Comparison of ENCODE assay signal across 8 cellular contexts in the genomic region with DNA sequence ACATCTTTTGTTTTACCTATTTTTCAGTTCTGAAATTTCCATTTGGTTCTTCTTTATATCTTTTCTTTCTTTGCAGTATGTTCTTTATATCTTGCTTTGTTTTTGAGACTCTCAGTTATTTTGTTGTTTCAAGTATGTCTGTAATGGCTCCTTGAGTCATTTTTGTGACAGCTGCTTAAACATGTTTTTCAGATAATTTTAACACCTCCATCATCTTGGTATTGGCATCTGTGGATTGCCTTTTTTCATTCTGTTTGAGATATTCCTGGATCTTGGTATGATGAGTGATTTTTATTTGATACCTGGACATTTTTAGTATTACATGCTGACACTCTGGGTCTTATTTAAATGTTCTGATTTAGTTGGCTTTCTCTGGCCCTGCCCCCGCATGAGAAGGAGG.
"Had no signal": no experiment of that assay in that cellular context is flagged by ENCODE, and none has a peak within 500 bp of the region (broad histone marks: within the 10 kb centered on the region; RNA-seq: fewer than 3 reads in every experiment).

No MANE protein-coding gene starts in this region.

- H3K9me3 Mint-ChIP-seq: activated naive CD8-positive, alpha-beta T cell treated with anti-CD3 and anti-CD28 coated beads, Interleukin-2, amount 10 ng/mL, durations not matched to agents 7 days and 5 days had no signal

- ATAC-seq: esophagus mucosa, Right ventricle myocardium inferior had no signal

- H3K4me3 Mint-ChIP-seq: activated naive CD8-positive, alpha-beta T cell treated with anti-CD3 and anti-CD28 coated beads, Interleukin-2, amount 10 ng/mL, durations not matched to agents 7 days and 5 days had no signal

- H3K27me3 Mint-ChIP-seq: activated naive CD8-positive, alpha-beta T cell treated with anti-CD3 and anti-CD28 coated beads, Interleukin-2, amount 10 ng/mL, durations not matched to agents 7 days and 5 days had no signal

- DNase-seq: activated naive CD8-positive, alpha-beta T cell treated with anti-CD3 and anti-CD28 coated beads, Interleukin-2, amount 10 ng/mL, durations not matched to agents 7 days and 5 days; aorta; dorsolateral prefrontal cortex; small intestine; stimulated activated naive CD4-positive, alpha-beta T cell treated with Interleukin-2 at 50 U/mL for 16 hours; upper lobe of left lung had no signal

- H3K27ac Mint-ChIP-seq: activated naive CD8-positive, alpha-beta T cell treated with anti-CD3 and anti-CD28 coated beads, Interleukin-2, amount 10 ng/mL, durations not matched to agents 7 days and 5 days had no signal
